28 cellular contexts compared by ENCODE assay signal in genomic region chr7:79240413-79240812, GRCh38.
DNase-seq lines count a peak whose midpoint lies in the region; FAIRE-seq and TF ChIP-seq lines count a peak whose summit lies in the region.
"Had no signal": no experiment of that assay in that cellular context is flagged by ENCODE, and none has a peak within 500 bp of the region (broad histone marks: within the 10 kb centered on the region; RNA-seq: fewer than 3 reads in every experiment).

No MANE protein-coding gene starts in this region.

- no peaks in the 10 kb centered on the region for H3K9me2 ChIP-seq in SK-N-SH

- peaks cover 13% of the 10 kb centered on the region for H3F3A ChIP-seq in SK-N-SH (replicated peaks; ENCODE audit: insufficient read depth)
- H3F3A ChIP-seq in smooth muscle cell (ENCODE audit: low read depth), result no peaks in the 10 kb centered on the region

- H3K79me2 ChIP-seq in SK-N-SH (ENCODE audit: insufficient read depth) (no peaks in the 10 kb centered on the region), smooth muscle cell (ENCODE audit: low read depth) (no peaks in the 10 kb centered on the region), mesendoderm (ENCODE audit: control insufficient read depth, insufficient read depth, low read length) (no peaks in the 10 kb centered on the region)

- H3K4me3 Mint-ChIP-seq in chondrocyte (ENCODE audit: unreplicated experiment), result no peak overlapping the region
- H3K4me3 Mint-ChIP-seq: CD14-positive monocyte; CD4-positive, alpha-beta memory T cell; CD4-positive, CD25-positive, alpha-beta regulatory T cell; CD8-positive, alpha-beta memory T cell had no signal

- peaks cover 0 to 4% of the 10 kb centered on the region in 2 experiments for H3K36me3 ChIP-seq in SK-N-SH (replicated peaks in 1 of 2; ENCODE audit: control insufficient read depth in 1 of 2, insufficient read depth in 2 of 2, low read length in 1 of 2)
- H3K36me3 ChIP-seq in smooth muscle cell (ENCODE audit: low read depth), result no peaks in the 10 kb centered on the region
- H3K36me3 ChIP-seq in mesendoderm (ENCODE audit: control insufficient read depth, insufficient read depth, low read length), result no peaks in the 10 kb centered on the region
- H3K36me3 ChIP-seq: BE2C, BLaER1 had no signal

- H2BK5ac ChIP-seq in mesendoderm (ENCODE audit: low read length), result no peak overlapping the region

- H3K27me3 Mint-ChIP-seq in chondrocyte (ENCODE audit: low read depth), result peaks cover 4% of the 10 kb centered on the region
- H3K27me3 Mint-ChIP-seq: CD4-positive, alpha-beta memory T cell; CD4-positive, CD25-positive, alpha-beta regulatory T cell; CD8-positive, alpha-beta memory T cell had no signal

- no peak overlapping the region for H2AFZ ChIP-seq in SK-N-SH (ENCODE audit: low read depth)
- no peak overlapping the region for H2AFZ ChIP-seq in smooth muscle cell (ENCODE audit: low read depth)

- no peak overlapping the region for H3K27ac Mint-ChIP-seq in chondrocyte (ENCODE audit: unreplicated experiment)
- H3K27ac Mint-ChIP-seq: CD14-positive monocyte; CD4-positive, CD25-positive, alpha-beta regulatory T cell; CD8-positive, alpha-beta memory T cell had no signal

- H3K23ac ChIP-seq in mesendoderm (ENCODE audit: low read length), result no peak overlapping the region

- peak; percentile 29 for FAIRE-seq in endometrium (lab: Jason Lieb, UNC)
- FAIRE-seq: A549, GM12878, GM12892, GM18507 had no signal

- H3K4ac ChIP-seq in mesendoderm (ENCODE audit: low read depth, low read length), result no peak overlapping the region

- no peaks in the 10 kb centered on the region for H3K27me3 ChIP-seq in SK-N-SH (ENCODE audit: insufficient read depth)
- H3K27me3 ChIP-seq in smooth muscle cell (ENCODE audit: low read depth), result no peaks in the 10 kb centered on the region
- H3K27me3 ChIP-seq in mesendoderm (ENCODE audit: insufficient read depth, low read length, poor library complexity), result no peaks in the 10 kb centered on the region
- H3K27me3 ChIP-seq: BLaER1 had no signal

- TF ChIP-seq RAD21 in SK-N-SH (IDR thresholded peaks at IDR 0.05; ENCODE audit: low read length), result no peak

- H3K36me3 Mint-ChIP-seq in chondrocyte (ENCODE audit: low read depth), result no peaks in the 10 kb centered on the region
- H3K36me3 Mint-ChIP-seq: CD14-positive monocyte; CD4-positive, alpha-beta memory T cell; CD4-positive, CD25-positive, alpha-beta regulatory T cell; CD8-positive, alpha-beta memory T cell had no signal

- CTCF ChIA-PET in SK-N-SH (lab: Yijun Ruan, JAX), result no interaction called here

- DNase-seq in AG10803 (ENCODE audit: low read depth), result peak; percentile 3
- no peak for DNase-seq in SK-N-SH
- peak; percentile 13 for DNase-seq in fibroblast of peridontal ligament (ENCODE audit: extremely low read depth)
- no peak for DNase-seq in smooth muscle cell (lab: John Stamatoyannopoulos, UW; ENCODE audit: unreplicated experiment)
- DNase-seq in chondrocyte (ENCODE audit: low spot score), result no peak
- no peak for DNase-seq in mesendoderm
- no peak for DNase-seq in hepatic stellate cell (ENCODE audit: low spot score)
- DNase-seq: BE2C; C1 segment of cervical spinal cord; CD4-positive, alpha-beta memory T cell; CD4-positive, CD25-positive, alpha-beta regulatory T cell; CD8-positive, alpha-beta memory T cell; COR-L47; DMS 273 treated with DMSO at 0.1 percent for 48 hours; DMS153; DMS53; DMS79; DND-41; EL; GDM1 had no signal

- TF ChIP-seq CTCF in AG10803 (conservative IDR thresholded peaks at IDR 0.05; ENCODE audit: low read length), result no peak
- no peak for TF ChIP-seq CTCF in SK-N-SH (IDR thresholded peaks at IDR 0.05)
- TF ChIP-seq CTCF in smooth muscle cell (IDR thresholded peaks at IDR 0.05; ENCODE audit: borderline replicate concordance, insufficient read depth, poor library complexity, severe bottlenecking), result no peak
- no peak for TF ChIP-seq CTCF in chondrocyte (IDR thresholded peaks at IDR 0.05)

- no peak overlapping the region for H2BK15ac ChIP-seq in mesendoderm (replicated peaks; ENCODE audit: low read depth)

- H4K5ac ChIP-seq in mesendoderm (ENCODE audit: low read length), result no peak overlapping the region

- H3K9me3 Mint-ChIP-seq in chondrocyte (ENCODE audit: low read depth), result no peaks in the 10 kb centered on the region

- H3K27ac ChIP-seq in SK-N-SH (ENCODE audit: low read depth in 2 of 2, low read length in 1 of 2), result peak overlapping the region; percentile 14 to 25; a peak in 2 of 4 replicates
- no peak overlapping the region for H3K27ac ChIP-seq in smooth muscle cell (ENCODE audit: low read depth)
- no peak overlapping the region for H3K27ac ChIP-seq in mesendoderm (ENCODE audit: low read depth, low read length)
- H3K27ac ChIP-seq: 22Rv1, A549, BLaER1 had no signal

- H2AK5ac ChIP-seq in mesendoderm (ENCODE audit: low read length), result no peak overlapping the region

- no peaks in the 10 kb centered on the region for H3K79me1 ChIP-seq in mesendoderm (ENCODE audit: low read length)

- H3K4me1 Mint-ChIP-seq in chondrocyte (ENCODE audit: low read depth), result peaks cover 10% of the 10 kb centered on the region
- H3K4me1 Mint-ChIP-seq: CD14-positive monocyte; CD4-positive, alpha-beta memory T cell; CD4-positive, CD25-positive, alpha-beta regulatory T cell; CD8-positive, alpha-beta memory T cell had no signal

- H3K4me2 ChIP-seq in SK-N-SH, result peak overlapping the region; percentile 6; the same call in 1 of the 2 replicates
- no peak overlapping the region for H3K4me2 ChIP-seq in smooth muscle cell
- H3K4me2 ChIP-seq in mesendoderm (ENCODE audit: low read length), result no peak overlapping the region
- H3K4me2 ChIP-seq: A549, BLaER1 had no signal

- H3K9me3 ChIP-seq in SK-N-SH (peaks cover 7% of the 10 kb centered on the region; the same call in 1 of the 2 replicates), smooth muscle cell (replicated peaks; ENCODE audit: low read depth) (no peaks in the 10 kb centered on the region)
- H3K9me3 ChIP-seq: A549, BE2C, BLaER1 had no signal

- TF ChIP-seq EP300 in SK-N-SH (IDR thresholded peaks at IDR 0.05; ENCODE audit: borderline replicate concordance in 1 of 2, low read depth in 1 of 2, low read length in 1 of 2), result 0 out of 4 replicates have a peak, but pooled peaks of 1 of the 2 experiments have one; percentile 7

- H4K20me1 ChIP-seq in SK-N-SH (ENCODE audit: insufficient read depth), result no peaks in the 10 kb centered on the region
- H4K20me1 ChIP-seq in smooth muscle cell (ENCODE audit: low read depth), result no peaks in the 10 kb centered on the region
- H4K20me1 ChIP-seq: BLaER1 had no signal

- H3K56ac ChIP-seq in mesendoderm (ENCODE audit: low read length), result no peak overlapping the region

- POLR2A ChIA-PET in SK-N-SH (lab: Yijun Ruan, JAX), result no interaction called here

- no peak overlapping the region for H4K8ac ChIP-seq in mesendoderm (ENCODE audit: low read depth, low read length)

- H3K18ac ChIP-seq in mesendoderm (ENCODE audit: low read length), result no peak overlapping the region

- WGBS in SK-N-SH (ENCODE audit: low lambda C conversion rate), result 43% methylated on average over 2 of the region's 2 CpGs
- 82% methylated on average over 2 of the region's 2 CpGs for WGBS in smooth muscle cell (ENCODE audit: low lambda C conversion rate)
- 100% methylated on average over 1 of the region's 2 CpGs for WGBS in mesendoderm (ENCODE audit: extremely low coverage, insufficient coverage, low lambda C conversion rate)

- H2BK120ac ChIP-seq in mesendoderm (ENCODE audit: low read depth, low read length), result no peak overlapping the region

- no peak overlapping the region for H3K4me3 ChIP-seq in AG10803 (ENCODE audit: low read length)
- H3K4me3 ChIP-seq in SK-N-SH (ENCODE audit: low read depth in 2 of 2, low read length in 1 of 2), result no peak overlapping the region
- no peak overlapping the region for H3K4me3 ChIP-seq in smooth muscle cell
- H3K4me3 ChIP-seq in mesendoderm (ENCODE audit: low read length), result no peak overlapping the region
- H3K4me3 ChIP-seq: A549, BLaER1, GM12878 had no signal

- peaks cover 0 to 6% of the 10 kb centered on the region in 2 experiments; a peak in 3 of 4 replicates for H3K4me1 ChIP-seq in SK-N-SH (ENCODE audit: control insufficient read depth in 1 of 2, insufficient read depth in 2 of 2, low read depth in 1 of 2, low read length in 1 of 2)
- peaks cover 8% of the 10 kb centered on the region for H3K4me1 ChIP-seq in smooth muscle cell (ENCODE audit: low read depth)
- no peaks in the 10 kb centered on the region for H3K4me1 ChIP-seq in mesendoderm (ENCODE audit: control insufficient read depth, low read depth, low read length)
- H3K4me1 ChIP-seq: A549, BE2C, BLaER1 had no signal

- no peak overlapping the region for H3K9ac ChIP-seq in SK-N-SH
- H3K9ac ChIP-seq in smooth muscle cell (ENCODE audit: low read depth), result no peak overlapping the region
- no peak overlapping the region for H3K9ac ChIP-seq in mesendoderm (ENCODE audit: low read length)
- H3K9ac ChIP-seq: BLaER1 had no signal

TF ChIP-seq in SK-N-SH, 30 proteins besides CTCF, POLR2A, EP300 and RAD21 (continues in another document):
- TF ChIP-seq ELF1 (IDR thresholded peaks at IDR 0.05) (no peak), RCOR1 (IDR thresholded peaks at IDR 0.05; ENCODE audit: low read length) (peak; percentile 14; the same call in 1 of the 2 replicates), USF2 (IDR thresholded peaks at IDR 0.05; ENCODE audit: borderline replicate concordance, low read depth, low read length) (no peak), PBX3 (IDR thresholded peaks at IDR 0.05) (peak; percentile 11; the same call in 1 of the 2 replicates), RXRA (IDR thresholded peaks at IDR 0.05; ENCODE audit: borderline replicate concordance, low read depth) (no peak), NFIC (IDR thresholded peaks at IDR 0.05; ENCODE audit: borderline replicate concordance) (peak; percentile 12; the same call in 1 of the 2 replicates), TCF12 (IDR thresholded peaks at IDR 0.05) (peak; percentile 80), GATA2 (CRISPR knock-in tag; IDR thresholded peaks at IDR 0.05) (peak; percentile 57), EZH2phosphoT487 (IDR thresholded peaks at IDR 0.05; ENCODE audit: borderline replicate concordance, low read depth) (no peak)

Comparison
In these comparisons a context has a peak if more than half of its experiments do, and no peak if none do; other contexts are left out.
1. DNase-seq: peak in AG10803 (single experiment) and fibroblast of peridontal ligament (single experiment); none in SK-N-SH (single experiment), smooth muscle cell (single experiment), chondrocyte (single experiment), mesendoderm (single experiment) and hepatic stellate cell (single experiment).
2. H3K27ac ChIP-seq: peak in SK-N-SH (2 of 2); none in smooth muscle cell (single experiment) and mesendoderm (single experiment).